In genomic region chr16:30355144-30355953, GRCh38 we compare ENCODE assay signal across 8 cellular contexts. TPM values are rescaled to one million over a fixed set of nuclear protein-coding genes. Genes with fewer than 3 reads are reported as not detected.
A peak's percentile ranks its signal among the peaks of the same experiment; 100 is the strongest.
DNase-seq lines count a peak whose midpoint lies in the region; ATAC-seq and TF ChIP-seq lines count a peak whose summit lies in the region.

Gene CD2BP2, minus strand, starts transcription at chr16:30355308. Its CDS starts 627 bp downstream, at chr16:30354681.

- H3K36me3 ChIP-seq in ACC112 (ENCODE audit: insufficient read depth, low read length) (0 out of 2 replicates have a peak, but pooled peaks cover 6% of the 10 kb centered on the region), smooth muscle cell (ENCODE audit: low read depth) (no peaks in the 10 kb centered on the region)

- H3K27ac ChIP-seq in ACC112 (ENCODE audit: low read depth, low read length) = peak within 1 kb of the TSS; percentile 96
- peak within 1 kb of the TSS; percentile 98 for H3K27ac ChIP-seq in smooth muscle cell (ENCODE audit: low read depth)

- H3K9me3 Mint-ChIP-seq in immature natural killer cell = no peaks in the 10 kb centered on the region

- peaks cover 27% of the 10 kb centered on the region for H3K79me2 ChIP-seq in ACC112 (ENCODE audit: control insufficient read depth, insufficient read depth, low read length, unreplicated experiment)
- peaks cover 20% of the 10 kb centered on the region for H3K79me2 ChIP-seq in smooth muscle cell (ENCODE audit: low read depth)

- peaks cover 3% of the 10 kb centered on the region for H3F3A ChIP-seq in smooth muscle cell (ENCODE audit: low read depth)

- no peaks in the 10 kb centered on the region for H4K20me1 ChIP-seq in smooth muscle cell (ENCODE audit: low read depth)

- TF ChIP-seq CTCF in smooth muscle cell (IDR thresholded peaks at IDR 0.05; ENCODE audit: borderline replicate concordance, insufficient read depth, poor library complexity, severe bottlenecking) = no peak

- peak within 1 kb of the TSS; percentile 97 for H3K9ac ChIP-seq in smooth muscle cell (ENCODE audit: low read depth)

- H3K4me2 ChIP-seq in smooth muscle cell = peak within 1 kb of the TSS; percentile 91

- peaks cover 47% of the 10 kb centered on the region for H3K4me1 ChIP-seq in ACC112 (ENCODE audit: control insufficient read depth, insufficient read depth, low read length, unreplicated experiment)
- H3K4me1 ChIP-seq in smooth muscle cell (ENCODE audit: low read depth) = peaks cover 16% of the 10 kb centered on the region

- DNase-seq in NCI-H345 treated with DMSO at 0.1 percent for 48 hours (lab: John Stamatoyannopoulos, UW; ENCODE audit: unreplicated experiment) = peak; percentile 98
- peak; percentile 76 for DNase-seq in activated CD4-positive, CD25-positive, alpha-beta regulatory T cell treated with anti-CD3 and anti-CD28 coated beads, Interleukin-2, amount 50 U/mL, for 16 hours (ENCODE audit: low read depth, low spot score)
- DNase-seq in central memory CD4-positive, alpha-beta T cell = peak; percentile 85
- DNase-seq in immature natural killer cell = peak; percentile 84 to 88 (median 87)
- DNase-seq in smooth muscle cell (lab: John Stamatoyannopoulos, UW; ENCODE audit: unreplicated experiment) = peak; percentile 69

- H3K27me3 ChIP-seq in ACC112 (ENCODE audit: insufficient read depth, low read length) (no peaks in the 10 kb centered on the region), smooth muscle cell (ENCODE audit: low read depth) (no peaks in the 10 kb centered on the region)

- H3K4me1 Mint-ChIP-seq in immature natural killer cell = peaks cover 55 to 60% of the 10 kb centered on the region in 2 donors

- whole genome bisulfite sequencing in smooth muscle cell (ENCODE audit: low lambda C conversion rate) = 1% methylated on average over 45 of the region's 45 CpGs

- no peaks in the 10 kb centered on the region for H3K9me3 ChIP-seq in smooth muscle cell (replicated peaks; ENCODE audit: low read depth)

- peak within 1 kb of the TSS; percentile 95 to 99 (median 97) for H3K4me3 Mint-ChIP-seq in immature natural killer cell

- H3K4me3 ChIP-seq in ACC112 (ENCODE audit: low read depth, low read length) (peak within 1 kb of the TSS; percentile 89), smooth muscle cell (peak within 1 kb of the TSS; percentile 83)

- peak within 1 kb of the TSS; percentile 96 to 99 (median 99) for H3K27ac Mint-ChIP-seq in immature natural killer cell

- peak; percentile 60 for ATAC-seq in GM18907 (IDR thresholded peaks at IDR 0.05; ENCODE audit: unreplicated experiment)
- ATAC-seq in HG03175 (IDR thresholded peaks at IDR 0.05; ENCODE audit: unreplicated experiment) = peak; percentile 63

- H3K36me3 Mint-ChIP-seq in immature natural killer cell = peaks cover 3 to 30% (median 7%) of the 10 kb centered on the region in 3 donors

- H3K27me3 Mint-ChIP-seq in immature natural killer cell (ENCODE audit: low read depth in 3 of 3) = peaks cover 8 to 23% (median 17%) of the 10 kb centered on the region in 3 donors

- H2AFZ ChIP-seq in ACC112 (ENCODE audit: low read length, unreplicated experiment) (peak within 1 kb of the TSS; percentile 41), smooth muscle cell (ENCODE audit: low read depth) (peak within 1 kb of the TSS; percentile 64)

RNA-seq across cellular contexts. Expression of gene CD2BP2, which starts in this region (rescaled TPM):
- polyA plus RNA-seq in immature natural killer cell = 10 to 100 TPM; 39.9 to 54.3 (median 42.9) TPM
- total RNA-seq in smooth muscle cell = 30.3 and 33.3 TPM in 2 replicates
- 42.0 and 43.5 TPM in 2 replicates for polyA plus RNA-seq in smooth muscle cell

Comparison
In these comparisons a context has a peak if more than half of its experiments do, and no peak if none do; other contexts are left out.
1. Peak in every context shown above with its lines: DNase-seq, ATAC-seq, H3K4me3 ChIP-seq and H3K27ac ChIP-seq.